In genomic region chr10:99685232-99686041, GRCh38 we compare ENCODE assay signal across 9 cellular contexts. TPM values are rescaled to one million over a fixed set of nuclear protein-coding genes. Genes with fewer than 3 reads are reported as not detected.
DNase-seq lines count a peak whose midpoint lies in the region; FAIRE-seq and TF ChIP-seq lines count a peak whose summit lies in the region.
"Had no signal": no experiment of that assay in that cellular context is flagged by ENCODE, and none has a peak within 500 bp of the region (broad histone marks: within the 10 kb centered on the region; RNA-seq: fewer than 3 reads in every experiment).

No MANE protein-coding gene starts in this region.

- no peaks in the 10 kb centered on the region for H3K27me3 ChIP-seq in H7 (ENCODE audit: control insufficient read depth, insufficient read depth, low read length)

- TF ChIP-seq CTCF in NB4 (IDR thresholded peaks at IDR 0.05; ENCODE audit: low read depth, low read length), result no peak

- no peaks in the 10 kb centered on the region; the same call in 1 of the 2 replicates for H3K36me3 ChIP-seq in H7 (replicated peaks; ENCODE audit: control insufficient read depth, insufficient read depth, low read length)

- H3K4me3 ChIP-seq in NB4 (ENCODE audit: low read depth, low read length) (no peak overlapping the region), H7 (ENCODE audit: insufficient read depth, low read depth, low read length) (no peak overlapping the region)
- H3K4me3 ChIP-seq: SK-N-MC had no signal

- FAIRE-seq in GM12892 (lab: Jason Lieb, UNC) (peak; percentile 79), RCC 7860 (lab: Jason Lieb, UNC) (no peak)

- TF ChIP-seq POLR2A in GM12892 (IDR thresholded peaks at IDR 0.05; ENCODE audit: low read depth, low read length) (no peak), NB4 (IDR thresholded peaks at IDR 0.05; ENCODE audit: extremely low read depth, insufficient read length) (no peak)

- no peak for DNase-seq in GM12892 (ENCODE audit: insufficient read length)
- DNase-seq in HCEC 1CT, result peak; percentile 5
- DNase-seq in NB4 (ENCODE audit: low read depth), result peak; percentile 91
- DNase-seq in iris pigment epithelial cell (ENCODE audit: low read depth), result peak; percentile 33
- DNase-seq in H7, result no peak
- no peak for DNase-seq in DMS53 (lab: John Stamatoyannopoulos, UW)
- no peak for DNase-seq in NCI-H1436 treated with DMSO at 0.1 percent for 48 hours (lab: John Stamatoyannopoulos, UW)
- no peak for DNase-seq in RCC 7860 (ENCODE audit: low spot score)

RNA-seq across cellular contexts. Expression of gene ENTPD7, which starts 26.1 kb away (rescaled TPM):
- 2.2 TPM for polyA plus RNA-seq in GM12892 (2012; ENCODE audit: missing spikeins)
- 8.2 and 8.6 TPM in 2 replicates for total RNA-seq in H7 (2014; rRNA removed; shearing (Covaris generic))

RNA-seq across cellular contexts. Expression of gene COX15, which starts 46.5 kb away (rescaled TPM):
- 36.3 TPM for polyA plus RNA-seq in GM12892 (2012; ENCODE audit: missing spikeins)
- 41.7 and 58.4 TPM in 2 replicates for total RNA-seq in H7 (2014; rRNA removed; shearing (Covaris generic))

RNA-seq across cellular contexts. Expression of gene CUTC, which starts 46.6 kb away (rescaled TPM):
- 33.8 TPM for polyA plus RNA-seq in GM12892 (2012; ENCODE audit: missing spikeins)
- 23.6 and 29.4 TPM in 2 replicates for total RNA-seq in H7 (2014; rRNA removed; shearing (Covaris generic))

Comparison
In these comparisons a context has a peak if more than half of its experiments do, and no peak if none do; other contexts are left out.
1. DNase-seq: peak in HCEC 1CT (single experiment), NB4 (single experiment) and iris pigment epithelial cell (single experiment); none in GM12892 (single experiment), H7 (single experiment), DMS53 (single experiment), NCI-H1436 treated with DMSO at 0.1 percent for 48 hours (single experiment) and RCC 7860 (single experiment).